Comparison of ENCODE assay signal across 1 cellular context in the genomic region with DNA sequence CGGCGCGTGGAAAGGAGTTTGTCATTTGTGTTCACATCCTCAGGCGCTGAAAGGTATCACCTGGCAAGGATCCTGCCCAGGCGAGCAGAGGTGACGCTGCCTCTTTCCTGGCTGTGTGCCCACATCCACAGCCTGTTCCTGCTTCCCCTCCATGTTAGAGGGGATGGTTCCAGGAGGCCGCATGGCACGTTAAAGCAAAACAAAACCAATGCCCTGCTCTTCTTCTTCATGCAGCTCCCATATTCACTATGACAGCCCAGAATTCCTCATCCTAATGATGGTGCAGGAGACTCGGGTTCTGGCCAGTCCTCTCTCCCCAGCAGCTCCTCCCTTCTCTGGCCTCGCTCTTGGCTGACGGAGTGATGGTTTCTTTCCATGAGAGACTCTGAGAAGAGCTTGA.
TF ChIP-seq lines count a peak whose summit lies in the region.

No MANE protein-coding gene starts in this region.

TF ChIP-seq in SK-N-SH, 30 proteins besides CTCF, POLR2A, EP300 and RAD21 (continued from another document):
- TF ChIP-seq, protein P1, sequence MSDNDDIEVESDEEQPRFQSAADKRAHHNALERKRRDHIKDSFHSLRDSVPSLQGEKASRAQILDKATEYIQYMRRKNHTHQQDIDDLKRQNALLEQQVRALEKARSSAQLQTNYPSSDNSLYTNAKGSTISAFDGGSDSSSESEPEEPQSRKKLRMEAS (IDR thresholded peaks at IDR 0.05; ENCODE audit: low read depth), result peak; percentile 53; the same call in 1 of the 2 replicates
- TF ChIP-seq NFIC (IDR thresholded peaks at IDR 0.05; ENCODE audit: borderline replicate concordance) (peak; percentile 87), FOXJ3 (CRISPR knock-in tag; IDR thresholded peaks at IDR 0.05) (no peak), REST (IDR thresholded peaks at IDR 0.05; ENCODE audit: low read depth, low read length) (no peak), RFX5 (IDR thresholded peaks at IDR 0.05; ENCODE audit: low read length) (no peak), YY1 (IDR thresholded peaks at IDR 0.05; ENCODE audit: low read depth) (no peak), TCF12 (IDR thresholded peaks at IDR 0.05) (peak; percentile 95), GATA2 (CRISPR knock-in tag; IDR thresholded peaks at IDR 0.05) (0 out of 2 replicates have a peak, but pooled peaks have one; percentile 7), FOXM1 (IDR thresholded peaks at IDR 0.05; ENCODE audit: low read depth) (0 out of 2 replicates have a peak, but pooled peaks have one; percentile 61), USF2 (IDR thresholded peaks at IDR 0.05; ENCODE audit: borderline replicate concordance, low read depth, low read length) (no peak), TEAD4 (IDR thresholded peaks at IDR 0.05; ENCODE audit: borderline replicate concordance, insufficient read depth) (peak; percentile 44; the same call in 1 of the 2 replicates), IRF3 (IDR thresholded peaks at IDR 0.05; ENCODE audit: low read depth, low read length) (no peak), TAF1 (IDR thresholded peaks at IDR 0.05; ENCODE audit: borderline replicate concordance, low read depth, low read length) (no peak), RXRA (IDR thresholded peaks at IDR 0.05; ENCODE audit: borderline replicate concordance, low read depth) (no peak), ZBTB33 (IDR thresholded peaks at IDR 0.05; ENCODE audit: borderline replicate concordance, low read depth) (no peak; the same call in 1 of the 2 replicates), ELF1 (IDR thresholded peaks at IDR 0.05) (no peak), CHD2 (IDR thresholded peaks at IDR 0.05; ENCODE audit: low read length, partially characterized antibody) (no peak), JUND (IDR thresholded peaks at IDR 0.05) (no peak; the same call in 1 of the 2 replicates), POLR2AphosphoS5 (IDR thresholded peaks at IDR 0.05; ENCODE audit: low read depth, low read length) (peak; percentile 30; the same call in 1 of the 2 replicates), RCOR1 (IDR thresholded peaks at IDR 0.05; ENCODE audit: low read length) (no peak)
- TF ChIP-seq, protein P2, sequence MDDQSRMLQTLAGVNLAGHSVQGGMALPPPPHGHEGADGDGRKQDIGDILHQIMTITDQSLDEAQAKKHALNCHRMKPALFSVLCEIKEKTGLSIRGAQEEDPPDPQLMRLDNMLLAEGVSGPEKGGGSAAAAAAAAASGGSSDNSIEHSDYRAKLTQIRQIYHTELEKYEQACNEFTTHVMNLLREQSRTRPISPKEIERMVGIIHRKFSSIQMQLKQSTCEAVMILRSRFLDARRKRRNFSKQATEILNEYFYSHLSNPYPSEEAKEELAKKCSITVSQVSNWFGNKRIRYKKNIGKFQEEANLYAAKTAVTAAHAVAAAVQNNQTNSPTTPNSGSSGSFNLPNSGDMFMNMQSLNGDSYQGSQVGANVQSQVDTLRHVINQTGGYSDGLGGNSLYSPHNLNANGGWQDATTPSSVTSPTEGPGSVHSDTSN (IDR thresholded peaks at IDR 0.05), result peak; percentile 88
- TF ChIP-seq, protein P3, sequence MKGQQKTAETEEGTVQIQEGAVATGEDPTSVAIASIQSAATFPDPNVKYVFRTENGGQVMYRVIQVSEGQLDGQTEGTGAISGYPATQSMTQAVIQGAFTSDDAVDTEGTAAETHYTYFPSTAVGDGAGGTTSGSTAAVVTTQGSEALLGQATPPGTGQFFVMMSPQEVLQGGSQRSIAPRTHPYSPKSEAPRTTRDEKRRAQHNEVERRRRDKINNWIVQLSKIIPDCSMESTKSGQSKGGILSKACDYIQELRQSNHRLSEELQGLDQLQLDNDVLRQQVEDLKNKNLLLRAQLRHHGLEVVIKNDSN (IDR thresholded peaks at IDR 0.05; ENCODE audit: borderline replicate concordance, low read depth), result no peak
